ENCODE assay signal across 8 cellular contexts in the genomic region with DNA sequence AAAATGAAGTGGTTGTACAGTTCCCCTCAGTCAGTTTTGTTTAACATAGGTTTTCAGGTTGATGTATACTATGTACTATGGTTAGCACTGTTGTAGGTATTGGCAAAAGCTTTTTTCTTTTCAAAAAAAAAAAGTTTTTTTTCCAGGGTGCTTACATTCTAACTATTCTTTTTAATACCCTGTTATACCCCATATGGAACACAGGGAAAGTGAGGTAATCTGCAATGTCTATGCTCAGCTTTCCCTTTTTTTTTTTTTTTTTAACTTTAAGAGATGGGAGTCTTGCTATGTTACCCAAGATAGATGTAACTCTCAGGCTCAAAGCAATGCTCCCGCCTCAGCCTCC. TPM values are rescaled to one million over a fixed set of nuclear protein-coding genes. Genes with fewer than 3 reads are reported as not detected.
DNase-seq lines count a peak whose midpoint lies in the region; ATAC-seq and TF ChIP-seq lines count a peak whose summit lies in the region.

No MANE protein-coding gene starts in this region.

- no peaks in the 10 kb centered on the region for H3K4me1 ChIP-seq in thyroid gland

- TF ChIP-seq CTCF in kidney epithelial cell (IDR thresholded peaks at IDR 0.05; ENCODE audit: insufficient read depth, low read length, poor library complexity, severe bottlenecking) (no peak), thyroid gland (IDR thresholded peaks at IDR 0.05) (no peak)

- DNase-seq in activated T-cell treated with anti-CD3 and anti-CD28 coated beads, Interleukin-2, amount 50 U/mL, for 4 hours, result no peak
- DNase-seq in activated T-cell treated with anti-CD3 and anti-CD28 coated beads, Interleukin-2, amount 50 U/mL, for 1 hour, result no peak
- no peak for DNase-seq in activated naive CD4-positive, alpha-beta T cell treated with anti-CD3 and anti-CD28 coated beads, Interleukin-2, amount 50 U/mL, for 72 hours (ENCODE audit: low spot score in 2 of 2)
- no peak for DNase-seq in kidney epithelial cell (ENCODE audit: low read depth)
- no peak for DNase-seq in thyroid gland
- DNase-seq in activated effector memory CD4-positive, alpha-beta T cell treated with anti-CD3 and anti-CD28 coated beads, Interleukin-2, amount 50 U/mL, for 16 hours, result no peak

- peak overlapping the region in 2 of 3 donors; percentile 42 to 65 for H3K27ac ChIP-seq in thyroid gland

- intact Hi-C loops in thyroid gland (cut with DNase I), result no loop called here

- no peaks in the 10 kb centered on the region for H3K9me3 Mint-ChIP-seq in activated T-cell treated with anti-CD3 and anti-CD28 coated beads, Interleukin-2, amount 50 U/mL, for 4 hours
- no peaks in the 10 kb centered on the region for H3K9me3 Mint-ChIP-seq in activated naive CD4-positive, alpha-beta T cell treated with anti-CD3 and anti-CD28 coated beads, Interleukin-2, amount 50 U/mL, for 72 hours

- TF ChIP-seq POLR2A in thyroid gland (IDR thresholded peaks at IDR 0.05), result no peak

- peaks cover 14% of the 10 kb centered on the region for H3K4me1 Mint-ChIP-seq in activated T-cell treated with anti-CD3 and anti-CD28 coated beads, Interleukin-2, amount 50 U/mL, for 4 hours (ENCODE audit: low read depth)

- peak overlapping the region; percentile 97 for H3K4me3 Mint-ChIP-seq in activated T-cell treated with anti-CD3 and anti-CD28 coated beads, Interleukin-2, amount 50 U/mL, for 4 hours

- peaks cover 19% of the 10 kb centered on the region for H3K36me3 Mint-ChIP-seq in activated T-cell treated with anti-CD3 and anti-CD28 coated beads, Interleukin-2, amount 50 U/mL, for 4 hours (ENCODE audit: insufficient read depth)
- H3K36me3 Mint-ChIP-seq in activated naive CD4-positive, alpha-beta T cell treated with anti-CD3 and anti-CD28 coated beads, Interleukin-2, amount 50 U/mL, for 72 hours, result peaks cover 6 to 12% of the 10 kb centered on the region in 2 donors

- WGBS in thyroid gland, 2 donors, result 3 to 6% methylated on average over 1 of the region's 1 CpG

- H3K27me3 Mint-ChIP-seq in activated T-cell treated with anti-CD3 and anti-CD28 coated beads, Interleukin-2, amount 50 U/mL, for 4 hours (ENCODE audit: low read depth), result no peaks in the 10 kb centered on the region

- H3K9me3 ChIP-seq in thyroid gland, result no peaks in the 10 kb centered on the region

- H3K4me3 ChIP-seq in kidney epithelial cell (ENCODE audit: low read depth, low read length) (peak overlapping the region; percentile 65), thyroid gland (replicated peaks in 1 of 3) (peak overlapping the region in 2 of 3 donors; percentile 71 to 92)

- H3K27me3 ChIP-seq in kidney epithelial cell (ENCODE audit: control insufficient read depth, insufficient read depth, low read length) (no peaks in the 10 kb centered on the region), thyroid gland (no peaks in the 10 kb centered on the region)

- H3K36me3 ChIP-seq in kidney epithelial cell (ENCODE audit: control insufficient read depth, insufficient read depth, low read length), result peaks cover 4% of the 10 kb centered on the region
- H3K36me3 ChIP-seq in thyroid gland, result peaks cover 18 to 24% of the 10 kb centered on the region in 2 donors

- ATAC-seq in activated T-cell treated with anti-CD3 and anti-CD28 coated beads, Interleukin-2, amount 50 U/mL, for 4 hours, result no peak
- ATAC-seq in activated naive CD4-positive, alpha-beta T cell treated with anti-CD3 and anti-CD28 coated beads, Interleukin-2, amount 50 U/mL, for 72 hours, result peak in 1 of 2 donors; percentile 2
- no peak for ATAC-seq in GM19397 (IDR thresholded peaks at IDR 0.05; ENCODE audit: unreplicated experiment)
- ATAC-seq in HG03039 (IDR thresholded peaks at IDR 0.05; ENCODE audit: unreplicated experiment), result no peak

- H3K27ac Mint-ChIP-seq in activated naive CD4-positive, alpha-beta T cell treated with anti-CD3 and anti-CD28 coated beads, Interleukin-2, amount 50 U/mL, for 72 hours, result peak overlapping the region; percentile 80 to 97

RNA-seq across cellular contexts. Expression of a gene that starts 0.6 kb away (rescaled TPM):
- total RNA-seq in activated T-cell treated with anti-CD3 and anti-CD28 coated beads, Interleukin-2, amount 50 U/mL, for 4 hours, result 10 to 100 TPM; 12.6 to 14.4 (median 12.7) TPM
- total RNA-seq in activated naive CD4-positive, alpha-beta T cell treated with anti-CD3 and anti-CD28 coated beads, Interleukin-2, amount 50 U/mL, for 72 hours, result 10 to 100 TPM in 1 of 2 donors, 1 to 10 TPM in 1; 6.5 to 16.0 TPM
- total RNA-seq in kidney epithelial cell (3.0 and 3.7 TPM in 2 replicates), thyroid gland (1 to 10 TPM; 3.9 to 7.3 (median 5.8) TPM)
